ENCODE assay signal across 1 cellular context in genomic region chr2:105910497-105911238, GRCh38.
TF ChIP-seq lines count a peak whose summit lies in the region.

No MANE protein-coding gene starts in this region.

TF ChIP-seq in HepG2, 621 proteins besides CTCF, POLR2A, EP300 and RAD21 (continued from another document and continues in another):
- TF ChIP-seq HMGXB3 (CRISPR knock-in tag; IDR thresholded peaks at IDR 0.05; ENCODE audit: borderline replicate concordance) (peak; percentile 46; the same call in 1 of the 2 replicates), ZNF850 (CRISPR knock-in tag; conservative IDR thresholded peaks at IDR 0.05) (no peak), ZFAT (CRISPR knock-in tag; conservative IDR thresholded peaks at IDR 0.05) (no peak), RARA (CRISPR knock-in tag; IDR thresholded peaks at IDR 0.05) (peak; percentile 72), ZNF567 (CRISPR knock-in tag; IDR thresholded peaks at IDR 0.05; ENCODE audit: borderline replicate concordance) (no peak), SRSF9 (IDR thresholded peaks at IDR 0.05; ENCODE audit: borderline replicate concordance, insufficient read depth, low read depth, low read length, poor library complexity, severe bottlenecking) (no peak), ZNF503 (CRISPR knock-in tag; IDR thresholded peaks at IDR 0.05) (peak; percentile 6; the same call in 1 of the 2 replicates), PLRG1 (conservative IDR thresholded peaks at IDR 0.05) (no peak), KMT2B (CRISPR knock-in tag; IDR thresholded peaks at IDR 0.05) (0 out of 2 replicates have a peak, but pooled peaks have one; percentile 37), ZBTB38 (CRISPR knock-in tag; IDR thresholded peaks at IDR 0.05) (no peak), THAP7 (CRISPR knock-in tag; IDR thresholded peaks at IDR 0.05) (no peak), TIGD3 (CRISPR knock-in tag; IDR thresholded peaks at IDR 0.05; ENCODE audit: borderline replicate concordance) (no peak), TFDP2 (CRISPR knock-in tag; IDR thresholded peaks at IDR 0.05) (0 out of 2 replicates have a peak, but pooled peaks have one; percentile 39), ATF7 (IDR thresholded peaks at IDR 0.05) (no peak), ATF7 (CRISPR knock-in tag; IDR thresholded peaks at IDR 0.05) (peak; percentile 35; the same call in 1 of the 2 replicates), PITX1 (CRISPR knock-in tag; IDR thresholded peaks at IDR 0.05) (peak; percentile 99), TCF7L2 (IDR thresholded peaks at IDR 0.05; ENCODE audit: low read depth, low read length) (no peak), DMAP1 (CRISPR knock-in tag; IDR thresholded peaks at IDR 0.05) (peak; percentile 61; the same call in 1 of the 2 replicates), ZNF605 (CRISPR knock-in tag; IDR thresholded peaks at IDR 0.05) (no peak), TBX2 (CRISPR knock-in tag; IDR thresholded peaks at IDR 0.05; ENCODE audit: borderline replicate concordance) (peak; percentile 68; the same call in 1 of the 2 replicates), MXD3 (CRISPR knock-in tag; IDR thresholded peaks at IDR 0.05) (no peak), FOXP1 (IDR thresholded peaks at IDR 0.05) (no peak), FOXP1 (CRISPR knock-in tag; IDR thresholded peaks at IDR 0.05) (peak; percentile 40; the same call in 1 of the 2 replicates), AKAP8 (CRISPR knock-in tag; IDR thresholded peaks at IDR 0.05) (no peak), ZNF7 (CRISPR knock-in tag; IDR thresholded peaks at IDR 0.05) (no peak), ZBTB33 (CRISPR knock-in tag; IDR thresholded peaks at IDR 0.05) (0 out of 2 replicates have a peak, but pooled peaks have one; percentile 16), ZNF674 (CRISPR knock-in tag; IDR thresholded peaks at IDR 0.05; ENCODE audit: low read depth) (no peak), ZFY (CRISPR knock-in tag; IDR thresholded peaks at IDR 0.05) (0 out of 2 replicates have a peak, but pooled peaks have one; percentile 28), SMAD3 (CRISPR knock-in tag; IDR thresholded peaks at IDR 0.05) (peak; percentile 84; the same call in 1 of the 2 replicates), ZSCAN29 (CRISPR knock-in tag; conservative IDR thresholded peaks at IDR 0.05) (0 out of 2 replicates have a peak, but pooled peaks have one; percentile 44), MYC (CRISPR knock-in tag; IDR thresholded peaks at IDR 0.05; ENCODE audit: borderline replicate concordance) (peak; percentile 60; the same call in 1 of the 2 replicates), ZNF3 (CRISPR knock-in tag; IDR thresholded peaks at IDR 0.05) (no peak), ZNF562 (CRISPR knock-in tag; IDR thresholded peaks at IDR 0.05; ENCODE audit: borderline replicate concordance) (no peak), GLI4 (CRISPR knock-in tag; IDR thresholded peaks at IDR 0.05; ENCODE audit: borderline replicate concordance) (no peak), HNF1A (IDR thresholded peaks at IDR 0.05; ENCODE audit: low read depth) (peak; percentile 46; the same call in 1 of the 2 replicates), HNF1A (CRISPR knock-in tag; IDR thresholded peaks at IDR 0.05; ENCODE audit: borderline replicate concordance) (peak; percentile 75; the same call in 1 of the 2 replicates), ZNF724P (CRISPR knock-in tag; IDR thresholded peaks at IDR 0.05; ENCODE audit: borderline replicate concordance) (0 out of 2 replicates have a peak, but pooled peaks have one; percentile 36), BRD4 (CRISPR knock-in tag; IDR thresholded peaks at IDR 0.05) (no peak), KAT2B (IDR thresholded peaks at IDR 0.05; ENCODE audit: borderline replicate concordance, low read depth, low read length) (no peak), FOXO1 (CRISPR knock-in tag; IDR thresholded peaks at IDR 0.05) (peak; percentile 84), YEATS2 (CRISPR knock-in tag; IDR thresholded peaks at IDR 0.05; ENCODE audit: borderline replicate concordance) (no peak), GTF2F1 (IDR thresholded peaks at IDR 0.05; ENCODE audit: low read length) (no peak), ZNF644 (CRISPR knock-in tag; IDR thresholded peaks at IDR 0.05; ENCODE audit: low read depth) (peak; percentile 96), ZFP36L2 (CRISPR knock-in tag; IDR thresholded peaks at IDR 0.05) (no peak), NFRKB (IDR thresholded peaks at IDR 0.05) (no peak), ZSCAN5A (CRISPR knock-in tag; IDR thresholded peaks at IDR 0.05; ENCODE audit: borderline replicate concordance) (no peak)
